17 cellular contexts compared by ENCODE assay signal in genomic region chr1:59678065-59678808, GRCh38.
DNase-seq lines count a peak whose midpoint lies in the region; ATAC-seq, FAIRE-seq and TF ChIP-seq lines count a peak whose summit lies in the region.
"Had no signal": no experiment of that assay in that cellular context is flagged by ENCODE, and none has a peak within 500 bp of the region (broad histone marks: within the 10 kb centered on the region; RNA-seq: fewer than 3 reads in every experiment).

No MANE protein-coding gene starts in this region.

- H3K79me2 ChIP-seq in ACC112 (ENCODE audit: control insufficient read depth, insufficient read depth, low read length, unreplicated experiment) (no peaks in the 10 kb centered on the region), endothelial cell of umbilical vein (ENCODE audit: control insufficient read depth, insufficient read depth, low read length) (no peaks in the 10 kb centered on the region)

- H3K27me3 Mint-ChIP-seq in nephron progenitor cell (ENCODE audit: low read depth, poor library complexity) = no peaks in the 10 kb centered on the region
- H3K27me3 Mint-ChIP-seq: activated T-helper 17 cell treated with anti-CD3 and anti-CD28 coated beads, Interleukin-2, amount 50 U/mL, for 72 hours; T-cell had no signal

- H3K27ac Mint-ChIP-seq in nephron progenitor cell = peak overlapping the region; percentile 95
- H3K27ac Mint-ChIP-seq: activated T-helper 17 cell treated with anti-CD3 and anti-CD28 coated beads, Interleukin-2, amount 50 U/mL, for 72 hours; immature natural killer cell; natural killer cell; T-cell had no signal

- H3K27ac ChIP-seq in ACC112 (ENCODE audit: low read depth, low read length) (peak overlapping the region; percentile 74), endothelial cell of umbilical vein (ENCODE audit: insufficient read depth, low read depth, low read length) (peak overlapping the region; percentile 65), thyroid gland (no peak overlapping the region)
- H3K27ac ChIP-seq: epithelial cell of prostate had no signal

- H2AFZ ChIP-seq in ACC112 (ENCODE audit: low read length, unreplicated experiment) (no peak overlapping the region), endothelial cell of umbilical vein (ENCODE audit: low read depth, low read length) (no peak overlapping the region)

- POLR2A ChIA-PET in endothelial cell of umbilical vein (lab: Charles Lee) = no interaction called here

- no TSS peak for BruUV-seq in endothelial cell of umbilical vein (replicated peaks; lab: Mats Ljungman, UMichigan)

- TF ChIP-seq CTCF in endothelial cell of umbilical vein (IDR thresholded peaks at IDR 0.05; ENCODE audit: extremely low read depth in 1 of 2, insufficient read depth in 1 of 2, low read depth in 1 of 2, low read length in 2 of 2) (no peak), nephron progenitor cell (IDR thresholded peaks at IDR 0.05) (no peak), thyroid gland (IDR thresholded peaks at IDR 0.05) (no peak)

- no peaks in the 10 kb centered on the region for H4K20me1 ChIP-seq in endothelial cell of umbilical vein (replicated peaks; ENCODE audit: control insufficient read depth, extremely low read depth, insufficient read depth, low read length)

- H3K4me3 ChIP-seq in ACC112 (ENCODE audit: low read depth, low read length) (peak overlapping the region; percentile 15; the same call in 1 of the 2 replicates), endothelial cell of umbilical vein (replicated peaks in 1 of 3; ENCODE audit: insufficient read depth in 1 of 3, low read depth in 1 of 3, low read length in 3 of 3) (no peak overlapping the region), thyroid gland (replicated peaks in 1 of 3) (no peak overlapping the region)

- H3K36me3 ChIP-seq in ACC112 (ENCODE audit: insufficient read depth, low read length) = peaks cover 11% of the 10 kb centered on the region; the same call in 1 of the 2 replicates
- H3K36me3 ChIP-seq in endothelial cell of umbilical vein (ENCODE audit: control insufficient read depth in 2 of 2, extremely low read depth in 1 of 2, insufficient read depth in 2 of 2, low read length in 2 of 2) = no peaks in the 10 kb centered on the region
- no peaks in the 10 kb centered on the region for H3K36me3 ChIP-seq in thyroid gland

- peaks cover 60% of the 10 kb centered on the region for H3K4me1 Mint-ChIP-seq in nephron progenitor cell
- H3K4me1 Mint-ChIP-seq: activated T-helper 17 cell treated with anti-CD3 and anti-CD28 coated beads, Interleukin-2, amount 50 U/mL, for 72 hours; immature natural killer cell; natural killer cell; T-cell had no signal

- H3K4me2 ChIP-seq in endothelial cell of umbilical vein (ENCODE audit: insufficient read depth, low read length) = peak overlapping the region; percentile 14

- H3K36me3 Mint-ChIP-seq in nephron progenitor cell (ENCODE audit: low read depth) = peaks cover 5% of the 10 kb centered on the region
- H3K36me3 Mint-ChIP-seq: natural killer cell, T-cell had no signal

- no peak overlapping the region for H3K9ac ChIP-seq in endothelial cell of umbilical vein (replicated peaks; ENCODE audit: extremely low read depth, insufficient read depth, low read length)

- DNase-seq in LHCN-M2 (ENCODE audit: low read depth) (peak; percentile 91), endothelial cell of umbilical vein (ENCODE audit: low read depth, low spot score) (no peak), nephron progenitor cell (no peak), iPS-NIHi7 (ENCODE audit: extremely low spot score) (no peak), thyroid gland (no peak)
- DNase-seq: activated CD4-positive, alpha-beta T cell treated with anti-CD3 and anti-CD28 coated beads, Interleukin-2, amount 50 U/mL, for 1 hour; DND-41; immature natural killer cell; natural killer cell; NCI-H1436 treated with DMSO at 0.1 percent for 48 hours; T-cell had no signal

- 54 to 63% methylated on average over 2 of the region's 2 CpGs for WGBS in thyroid gland, 2 donors

- H3K4me1 ChIP-seq in ACC112 (ENCODE audit: control insufficient read depth, insufficient read depth, low read length, unreplicated experiment) (peaks cover 39% of the 10 kb centered on the region), endothelial cell of umbilical vein (ENCODE audit: control insufficient read depth, extremely low read depth, insufficient read depth, low read length) (peaks cover 29% of the 10 kb centered on the region), thyroid gland (peaks cover 3 to 19% of the 10 kb centered on the region in 2 donors)

- H3K27me3 ChIP-seq in ACC112 (ENCODE audit: insufficient read depth, low read length) (no peaks in the 10 kb centered on the region), endothelial cell of umbilical vein (ENCODE audit: control insufficient read depth in 2 of 2, insufficient read depth in 2 of 2, low read length in 2 of 2) (no peaks in the 10 kb centered on the region), thyroid gland (no peaks in the 10 kb centered on the region)

- no peak for TF ChIP-seq POLR2A in endothelial cell of umbilical vein (IDR thresholded peaks at IDR 0.05; ENCODE audit: low read depth, low read length)
- no peak for TF ChIP-seq POLR2A in thyroid gland (IDR thresholded peaks at IDR 0.05)

- H3K9me3 ChIP-seq in endothelial cell of umbilical vein (replicated peaks; ENCODE audit: control insufficient read depth, insufficient read depth, low read length) (no peaks in the 10 kb centered on the region), thyroid gland (no peaks in the 10 kb centered on the region)

- no peaks in the 10 kb centered on the region for H3K9me1 ChIP-seq in endothelial cell of umbilical vein (replicated peaks; ENCODE audit: control insufficient read depth, extremely low read depth, insufficient read depth, low read length)

- H3K9me3 Mint-ChIP-seq in nephron progenitor cell = no peaks in the 10 kb centered on the region
- H3K9me3 Mint-ChIP-seq: activated T-helper 17 cell treated with anti-CD3 and anti-CD28 coated beads, Interleukin-2, amount 50 U/mL, for 72 hours; immature natural killer cell; natural killer cell; T-cell had no signal

- intact Hi-C loops in endothelial cell of umbilical vein (cut with micrococcal nuclease) = loop anchor here (2.0 to 10.0 kb wide), 2 partner anchors 81 to 253 kb away; no protein-coding TSS in a partner anchor
- intact Hi-C loops in thyroid gland (cut with DNase I) = no loop called here

- ATAC-seq in HG03139 (IDR thresholded peaks at IDR 0.05; ENCODE audit: unreplicated experiment) (no peak), GM21447 (IDR thresholded peaks at IDR 0.05; ENCODE audit: unreplicated experiment) (no peak)
- ATAC-seq: activated T-helper 17 cell treated with anti-CD3 and anti-CD28 coated beads, Interleukin-2, amount 50 U/mL, for 72 hours; T-cell had no signal

- FAIRE-seq in endothelial cell of umbilical vein (lab: Jason Lieb, UNC) = no peak
- FAIRE-seq: bronchial epithelial cell had no signal

- CTCF ChIA-PET in endothelial cell of umbilical vein (lab: Charles Lee) = interaction anchor here (1.1 to 2.6 kb wide), 2 partner anchors 20 to 269 kb away, joined by 3 to 20 read pairs; no protein-coding TSS in a partner anchor

- H3K4me3 Mint-ChIP-seq in nephron progenitor cell = peak overlapping the region; percentile 32
- H3K4me3 Mint-ChIP-seq: activated T-helper 17 cell treated with anti-CD3 and anti-CD28 coated beads, Interleukin-2, amount 50 U/mL, for 72 hours; immature natural killer cell; natural killer cell; T-cell had no signal

- dilution Hi-C loops in endothelial cell of umbilical vein (cut with MboI; ENCODE audit: extremely low pct_ligation_motif_present, low sequenced_read_pairs) = no loop called here

TF ChIP-seq in endothelial cell of umbilical vein, 7 proteins besides CTCF, POLR2A, EP300 and RAD21:
- TF ChIP-seq FOS (IDR thresholded peaks at IDR 0.05; ENCODE audit: borderline replicate concordance, insufficient read depth, low read length) (no peak), EZH2 (IDR thresholded peaks at IDR 0.05; ENCODE audit: borderline replicate concordance, low read depth, low read length, severe bottlenecking) (no peak), MAX (IDR thresholded peaks at IDR 0.05; ENCODE audit: insufficient read depth, insufficient read length) (no peak), POLR2AphosphoS5 (IDR thresholded peaks at IDR 0.05; ENCODE audit: insufficient read depth, low read depth, low read length) (no peak), JUN (IDR thresholded peaks at IDR 0.05; ENCODE audit: borderline replicate concordance, insufficient read depth, insufficient read length, low read depth) (no peak), MYC (IDR thresholded peaks at IDR 0.05; ENCODE audit: low read depth, low read length) (no peak), GATA2 (IDR thresholded peaks at IDR 0.05; ENCODE audit: insufficient read depth, insufficient read length, low read depth, low read length) (no peak)

Comparison
In these comparisons a context has a peak if more than half of its experiments do, and no peak if none do; other contexts are left out.
1. H3K27ac ChIP-seq: peak in ACC112 (single experiment) and endothelial cell of umbilical vein (single experiment); none in thyroid gland (0 of 3).